Comparison of ENCODE assay signal across 1 cellular context in genomic region chr20:60132827-60133549, GRCh38.
TF ChIP-seq lines count a peak whose summit lies in the region.

No MANE protein-coding gene starts in this region.

TF ChIP-seq in IMR-90, 13 proteins besides CTCF, POLR2A, EP300 and RAD21 (continued from another document):
- no peak for TF ChIP-seq MXI1 (IDR thresholded peaks at IDR 0.05; ENCODE audit: borderline replicate concordance, low read depth, low read length)
